In the genomic region with DNA sequence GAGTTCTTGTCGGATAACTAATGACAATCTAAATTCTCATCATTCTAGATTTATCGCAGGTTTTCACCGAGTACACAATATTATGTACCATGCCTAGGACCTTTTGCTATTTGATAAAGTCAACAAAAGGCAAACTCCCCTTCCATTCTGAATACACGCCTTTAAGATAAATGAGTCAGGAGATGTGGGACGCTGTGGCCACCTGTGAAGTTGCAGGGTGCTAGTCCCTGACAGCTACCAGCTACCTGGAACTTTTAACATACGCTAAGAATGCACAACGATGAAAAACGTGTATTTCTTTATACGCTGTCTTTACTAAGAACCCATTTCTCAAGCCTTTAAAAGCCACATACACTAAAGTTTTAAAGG, we compare ENCODE assay signal across 9 cellular contexts. TPM values are rescaled to one million over a fixed set of nuclear protein-coding genes. Genes with fewer than 3 reads are reported as not detected.
A peak's percentile ranks its signal among the peaks of the same experiment; 100 is the strongest.
DNase-seq lines count a peak whose midpoint lies in the region; ATAC-seq, FAIRE-seq and TF ChIP-seq lines count a peak whose summit lies in the region.
"Had no signal": no experiment of that assay in that cellular context is flagged by ENCODE, and none has a peak within 500 bp of the region (broad histone marks: within the 10 kb centered on the region; RNA-seq: fewer than 3 reads in every experiment).

No MANE protein-coding gene starts in this region.

- no peak overlapping the region for H4K8ac ChIP-seq in mesendoderm (ENCODE audit: low read depth, low read length)

- H3K9ac ChIP-seq in mesendoderm (ENCODE audit: low read length): peak overlapping the region; percentile 68

- H2AK5ac ChIP-seq in mesendoderm (ENCODE audit: low read length): no peak overlapping the region

- intact Hi-C loops in aorta (cut with DNase I): loop anchor here in 1 of 2 donors (10.0 kb wide), 1 partner anchor 203 kb away; no protein-coding TSS in a partner anchor

- TF ChIP-seq CTCF in astrocyte of the spinal cord (IDR thresholded peaks at IDR 0.05; ENCODE audit: low read depth, low read length) (no peak), GM13976 (IDR thresholded peaks at IDR 0.05; ENCODE audit: borderline replicate concordance, control extremely low read depth, extremely low read depth, insufficient read depth, missing control alignments) (no peak)

- H3K36me3 ChIP-seq in mesendoderm (ENCODE audit: control insufficient read depth, insufficient read depth, low read length) (no peaks in the 10 kb centered on the region), aorta (ENCODE audit: control insufficient read depth in 1 of 2, insufficient read depth in 2 of 2, low read length in 1 of 2) (peaks cover 0 to 2% of the 10 kb centered on the region in 2 donors)

- H2BK120ac ChIP-seq in mesendoderm (ENCODE audit: low read depth, low read length): no peak overlapping the region

- H3K4me2 ChIP-seq in mesendoderm (ENCODE audit: low read length): peak overlapping the region; percentile 74

- in situ Hi-C loops in astrocyte of the spinal cord (cut with HindIII; ENCODE audit: low sequenced_read_pairs): no loop called here
- in situ Hi-C loops in GM13976 (cut with MboI; ENCODE audit: low sequenced_read_pairs, unreplicated experiment): no loop called here

- peak; percentile 43 for DNase-seq in stimulated activated CD4-positive, alpha-beta T cell treated with anti-CD3 and anti-CD28 coated beads, Interleukin-15, amount 100 ng/mL, for 24 hours
- no peak for DNase-seq in stimulated activated CD4-positive, alpha-beta T cell treated with anti-CD3 and anti-CD28 coated beads, Interleukin-4, amount 100 ng/mL, for 4 hours
- DNase-seq in astrocyte of the spinal cord (ENCODE audit: low read depth, low spot score): no peak
- DNase-seq in mesendoderm: peak; percentile 18
- DNase-seq in aorta: no peak
- no peak for DNase-seq in cerebellar nuclear complex (lab: John Stamatoyannopoulos, UW)
- DNase-seq in HTR-8/SVneo (ENCODE audit: insufficient read length, low spot score): no peak
- no peak for DNase-seq in GM13976 (ENCODE audit: low spot score)

- H2BK5ac ChIP-seq in mesendoderm (ENCODE audit: low read length): no peak overlapping the region

- H3K79me2 ChIP-seq in mesendoderm (ENCODE audit: control insufficient read depth, insufficient read depth, low read length): no peaks in the 10 kb centered on the region

- H3K18ac ChIP-seq in mesendoderm (ENCODE audit: low read length): no peak overlapping the region

- peak overlapping the region; percentile 74 for H3K56ac ChIP-seq in mesendoderm (ENCODE audit: low read length)

- no peak overlapping the region for H3K23ac ChIP-seq in mesendoderm (ENCODE audit: low read length)

- H2BK15ac ChIP-seq in mesendoderm (replicated peaks; ENCODE audit: low read depth): no peak overlapping the region

- FAIRE-seq in HTR-8/SVneo (lab: Jason Lieb, UNC): no peak
- FAIRE-seq: colon had no signal

- no CpG with 5 or more reads among the region's 9 CpGs for WGBS in mesendoderm (ENCODE audit: extremely low coverage, insufficient coverage, low lambda C conversion rate)
- WGBS in aorta, 2 donors: 28 to 31% methylated on average over 9 of the region's 9 CpGs

- ATAC-seq in aorta (ENCODE audit: low FRiP score): no peak

- no peak overlapping the region for H4K5ac ChIP-seq in mesendoderm (ENCODE audit: low read length)

- H3K9me3 ChIP-seq in aorta (ENCODE audit: control insufficient read depth, low read length): no peaks in the 10 kb centered on the region

- no peak overlapping the region for H3K27ac ChIP-seq in mesendoderm (ENCODE audit: low read depth, low read length)
- no peak overlapping the region for H3K27ac ChIP-seq in aorta (ENCODE audit: low read depth in 1 of 2, low read length in 2 of 2)

- no peaks in the 10 kb centered on the region for H3K79me1 ChIP-seq in mesendoderm (ENCODE audit: low read length)

- peak overlapping the region; percentile 23 for H3K4ac ChIP-seq in mesendoderm (ENCODE audit: low read depth, low read length)

- H3K27me3 ChIP-seq in mesendoderm (ENCODE audit: insufficient read depth, low read length, poor library complexity) (no peaks in the 10 kb centered on the region), aorta (ENCODE audit: control insufficient read depth in 1 of 2, insufficient read depth in 2 of 2, low read length in 1 of 2) (no peaks in the 10 kb centered on the region)

- H3K4me3 ChIP-seq in astrocyte of the spinal cord (ENCODE audit: low read depth, low read length) (peak overlapping the region; percentile 78), mesendoderm (ENCODE audit: low read length) (peak overlapping the region; percentile 48), aorta (ENCODE audit: low read length in 2 of 2) (peak overlapping the region; percentile 86 to 92)

- H3K4me1 ChIP-seq in mesendoderm (ENCODE audit: control insufficient read depth, low read depth, low read length) (no peaks in the 10 kb centered on the region), aorta (ENCODE audit: control insufficient read depth in 1 of 2, insufficient read depth in 2 of 2, low read length in 2 of 2) (no peaks in the 10 kb centered on the region)

RNA-seq across cellular contexts. Expression of gene MDM1, which starts 0.7 kb away (rescaled TPM):
- polyA plus RNA-seq in mesendoderm (2013, experiment 1 of 2): 5.3 TPM
- 5.6 TPM for polyA plus RNA-seq in mesendoderm (2013, experiment 2 of 2)
- 10 to 100 TPM; 12.6 to 15.0 TPM for total RNA-seq in aorta
- 10 to 100 TPM; 10.5 to 19.6 TPM for polyA plus RNA-seq in aorta

Comparison
In these comparisons a context has a peak if more than half of its experiments do, and no peak if none do; other contexts are left out.
1. DNase-seq: peak in stimulated activated CD4-positive, alpha-beta T cell treated with anti-CD3 and anti-CD28 coated beads, Interleukin-15, amount 100 ng/mL, for 24 hours (single experiment) and mesendoderm (single experiment); none in stimulated activated CD4-positive, alpha-beta T cell treated with anti-CD3 and anti-CD28 coated beads, Interleukin-4, amount 100 ng/mL, for 4 hours (0 of 2), astrocyte of the spinal cord (single experiment), aorta (0 of 2), cerebellar nuclear complex (0 of 2), HTR-8/SVneo (single experiment) and GM13976 (single experiment).
2. Peak in every context shown above with its lines, with median percentiles within 50 percentile points of each other: H3K4me3 ChIP-seq.